Comparison of ENCODE assay signal across 8 cellular contexts in the genomic region with DNA sequence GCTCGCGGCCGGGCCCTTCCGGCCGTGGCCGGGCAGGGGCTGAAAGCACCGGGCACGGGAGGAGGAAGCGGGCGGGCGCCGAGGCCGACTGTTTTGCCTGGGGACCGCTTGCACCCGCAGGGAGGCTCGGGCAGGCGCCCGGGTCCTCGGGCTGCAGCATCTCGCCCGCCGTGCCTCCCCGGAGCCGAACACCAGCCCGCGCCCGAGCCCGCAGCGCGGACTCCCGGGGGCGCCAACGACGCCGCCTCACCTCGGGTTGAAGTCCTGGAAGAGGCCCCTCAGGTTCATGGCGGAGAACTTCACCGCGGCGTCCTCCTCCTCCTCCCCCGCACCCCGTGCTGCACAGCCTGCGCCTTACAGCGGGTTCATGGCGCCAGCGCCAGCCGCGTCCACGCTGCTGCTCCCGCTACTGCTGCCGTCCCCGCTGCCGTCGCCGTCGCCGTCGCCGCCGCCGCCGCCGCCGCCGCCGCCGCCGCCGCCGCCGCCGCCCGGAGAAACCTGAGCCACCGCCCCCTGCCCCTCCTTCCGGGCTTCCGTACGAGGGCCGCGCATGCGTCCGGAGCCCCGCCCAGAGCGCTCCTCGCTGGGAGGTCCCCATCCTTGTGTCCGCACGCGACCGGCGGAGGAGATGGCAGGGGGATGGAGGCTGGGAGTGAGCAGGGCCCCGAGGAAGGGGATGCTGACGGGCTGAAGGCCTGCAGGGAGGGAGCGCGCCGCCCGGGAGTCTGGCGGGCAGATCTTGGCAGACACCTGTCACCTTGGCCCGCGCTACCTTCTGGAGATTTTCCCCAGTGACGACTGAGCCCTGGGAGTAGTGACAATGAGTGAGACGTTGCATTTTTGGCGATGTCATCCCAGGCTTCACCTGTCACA. TPM values are rescaled to one million over a fixed set of nuclear protein-coding genes. Genes with fewer than 3 reads are reported as not detected.
A peak's percentile ranks its signal among the peaks of the same experiment; 100 is the strongest.
DNase-seq lines count a peak whose midpoint lies in the region; ATAC-seq and TF ChIP-seq lines count a peak whose summit lies in the region.

Gene TMEM185A (minus strand): TSS at position 500 of the 873 bp plus-strand sequence. CDS start 212 bp downstream, at position 288.

- WGBS in lower leg skin, 2 donors = 48% methylated on average over 86 of the region's 101 CpGs; no CpG with 5 or more reads in 1 of the 2 donors

- peaks cover 2% of the 10 kb centered on the region for H3K36me3 Mint-ChIP-seq in activated CD4-positive, alpha-beta T cell treated with anti-CD3 and anti-CD28 coated beads, Interleukin-2, amount 10 ng/mL, durations not matched to agents 7 days and 5 days (ENCODE audit: low read depth)

- CTCF ChIA-PET in activated CD4-positive, alpha-beta T cell treated with anti-CD3 and anti-CD28 coated beads, Interleukin-2, amount 10 ng/mL, durations not matched to agents 7 days and 5 days (lab: Charles Lee) = no interaction called here

- TF ChIP-seq CTCF in lower leg skin (IDR thresholded peaks at IDR 0.05) = no peak

- in situ Hi-C loops in ACHN (cut with HindIII; ENCODE audit: low pct_ligation_motif_present, low pct_unique_long_range_greater_than_20kb, low sequenced_read_pairs) = no loop called here

- peak; percentile 86 for ATAC-seq in GM18907 (IDR thresholded peaks at IDR 0.05; ENCODE audit: unreplicated experiment)
- peak; percentile 83 for ATAC-seq in HG03135 (IDR thresholded peaks at IDR 0.05; ENCODE audit: unreplicated experiment)

- peak within 1 kb of the TSS; percentile 42 for H3K4me3 ChIP-seq in lower leg skin (ENCODE audit: low read depth, poor library complexity, severe bottlenecking)

- DNase-seq in ACHN (peak; percentile 37), NCI-H226 (peak; percentile 32), dermis blood vessel endothelial cell (peak; percentile 55), lower leg skin (ENCODE audit: low spot score in 2 of 2) (peak; percentile 36 to 93)
- peak; percentile 68 for DNase-seq in activated CD4-positive, alpha-beta T cell treated with anti-CD3 and anti-CD28 coated beads, Interleukin-2, amount 10 ng/mL, durations not matched to agents 7 days and 5 days
- peak; percentile 60 to 64 for DNase-seq in stimulated activated CD4-positive, alpha-beta T cell treated with anti-CD3 and anti-CD28 coated beads, Interleukin-4, amount 100 ng/mL, for 48 hours (ENCODE audit: low read depth in 2 of 2)

- intact Hi-C loops in lower leg skin (cut with DNase I; ENCODE audit: low total_unique reads) = no loop called here

- TF ChIP-seq POLR2A in lower leg skin (IDR thresholded peaks at IDR 0.05) = no peak

- peaks cover 32% of the 10 kb centered on the region for H3K4me1 Mint-ChIP-seq in activated CD4-positive, alpha-beta T cell treated with anti-CD3 and anti-CD28 coated beads, Interleukin-2, amount 10 ng/mL, durations not matched to agents 7 days and 5 days

- POLR2A ChIA-PET in activated CD4-positive, alpha-beta T cell treated with anti-CD3 and anti-CD28 coated beads, Interleukin-2, amount 10 ng/mL, durations not matched to agents 7 days and 5 days (lab: Charles Lee) = no interaction called here

- peak within 1 kb of the TSS; percentile 85 for H3K27ac Mint-ChIP-seq in activated CD4-positive, alpha-beta T cell treated with anti-CD3 and anti-CD28 coated beads, Interleukin-2, amount 10 ng/mL, durations not matched to agents 7 days and 5 days

- H3K27me3 Mint-ChIP-seq in activated CD4-positive, alpha-beta T cell treated with anti-CD3 and anti-CD28 coated beads, Interleukin-2, amount 10 ng/mL, durations not matched to agents 7 days and 5 days = no peaks in the 10 kb centered on the region

- H3K4me3 Mint-ChIP-seq in activated CD4-positive, alpha-beta T cell treated with anti-CD3 and anti-CD28 coated beads, Interleukin-2, amount 10 ng/mL, durations not matched to agents 7 days and 5 days = peak within 1 kb of the TSS; percentile 90

- no peaks in the 10 kb centered on the region for H3K9me3 Mint-ChIP-seq in activated CD4-positive, alpha-beta T cell treated with anti-CD3 and anti-CD28 coated beads, Interleukin-2, amount 10 ng/mL, durations not matched to agents 7 days and 5 days

RNA-seq across cellular contexts. Expression of gene TMEM185A, which starts in this region (rescaled TPM):
- 10 to 100 TPM; 15.8 to 16.8 TPM for total RNA-seq in activated CD4-positive, alpha-beta T cell treated with anti-CD3 and anti-CD28 coated beads, Interleukin-2, amount 10 ng/mL, durations not matched to agents 7 days and 5 days
- total RNA-seq in dermis blood vessel endothelial cell (17.1 and 17.9 TPM in 2 replicates), lower leg skin (10 to 100 TPM; 18.5 to 28.8 (median 22.1) TPM)

Comparison
In these comparisons a context has a peak if more than half of its experiments do, and no peak if none do; other contexts are left out.
1. Peak in every context shown above with its lines: DNase-seq, ATAC-seq and H3K4me3 ChIP-seq.